In the genomic region with DNA sequence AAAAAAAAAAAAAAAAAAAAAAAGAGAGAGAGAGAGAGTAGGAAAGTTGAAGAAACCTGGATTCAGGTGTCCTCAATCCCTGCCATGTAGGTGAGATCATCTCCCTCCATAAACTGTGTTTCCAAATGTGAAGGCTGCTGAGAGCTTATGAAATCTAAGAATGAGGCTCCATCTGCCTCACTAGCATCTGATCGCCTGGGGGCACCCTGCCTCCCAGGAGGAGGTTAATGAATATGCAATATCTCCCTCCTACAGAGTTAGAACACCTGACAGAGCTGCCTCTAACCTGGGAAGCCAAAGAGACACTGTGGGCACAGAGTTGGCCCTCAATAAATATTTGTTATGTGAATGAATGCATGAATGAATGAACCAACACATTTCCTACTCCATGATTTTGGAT, we compare ENCODE assay signal across 1 cellular context.
TF ChIP-seq lines count a peak whose summit lies in the region.

No MANE protein-coding gene starts in this region.

TF ChIP-seq in WTC11, 78 proteins besides CTCF, POLR2A, EP300 and RAD21 (continued from another document):
- TF ChIP-seq, protein P1, sequence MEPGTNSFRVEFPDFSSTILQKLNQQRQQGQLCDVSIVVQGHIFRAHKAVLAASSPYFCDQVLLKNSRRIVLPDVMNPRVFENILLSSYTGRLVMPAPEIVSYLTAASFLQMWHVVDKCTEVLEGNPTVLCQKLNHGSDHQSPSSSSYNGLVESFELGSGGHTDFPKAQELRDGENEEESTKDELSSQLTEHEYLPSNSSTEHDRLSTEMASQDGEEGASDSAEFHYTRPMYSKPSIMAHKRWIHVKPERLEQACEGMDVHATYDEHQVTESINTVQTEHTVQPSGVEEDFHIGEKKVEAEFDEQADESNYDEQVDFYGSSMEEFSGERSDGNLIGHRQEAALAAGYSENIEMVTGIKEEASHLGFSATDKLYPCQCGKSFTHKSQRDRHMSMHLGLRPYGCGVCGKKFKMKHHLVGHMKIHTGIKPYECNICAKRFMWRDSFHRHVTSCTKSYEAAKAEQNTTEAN (CRISPR knock-in tag; IDR thresholded peaks at IDR 0.05): no peak
- TF ChIP-seq ZNF263 (CRISPR knock-in tag; IDR thresholded peaks at IDR 0.05; ENCODE audit: low read depth) (no peak), RELA (CRISPR knock-in tag; IDR thresholded peaks at IDR 0.05; ENCODE audit: borderline replicate concordance) (no peak)
